24 cellular contexts compared by ENCODE assay signal in genomic region chr2:33073018-33073417, GRCh38.
DNase-seq lines count a peak whose midpoint lies in the region; TF ChIP-seq lines count a peak whose summit lies in the region.
"Had no signal": no experiment of that assay in that cellular context is flagged by ENCODE, and none has a peak within 500 bp of the region (broad histone marks: within the 10 kb centered on the region; RNA-seq: fewer than 3 reads in every experiment).

No MANE protein-coding gene starts in this region.

- no peaks in the 10 kb centered on the region for H4K20me1 ChIP-seq in hepatocyte (ENCODE audit: insufficient read depth, poor library complexity, severe bottlenecking)

- peak overlapping the region; percentile 7 for H3K27ac Mint-ChIP-seq in HFFc6
- H3K27ac Mint-ChIP-seq: activated T-cell treated with anti-CD3 and anti-CD28 coated beads, Interleukin-2, amount 50 U/mL, for 24 hours; CD4-positive, alpha-beta T cell; stimulated activated memory B cell treated with anti-CD40 and anti-IgM and Interleukin-4, amounts not matched to agents 10 μg/mL and 1 μg/mL and 100 μg/mL, for 72 hours had no signal

- H3K4me3 ChIP-seq in ascending aorta (no peak overlapping the region), hepatocyte (no peak overlapping the region), tibial artery (no peak overlapping the region)
- H3K4me3 ChIP-seq: esophagus muscularis mucosa, gastroesophageal sphincter, lower lobe of right lung, prostate gland, testis had no signal

- POLR2A ChIA-PET in GM10248 (lab: Yijun Ruan, JAX), result no interaction called here

- peaks cover 6% of the 10 kb centered on the region; the same call in 1 of the 2 replicates for H3K36me3 Mint-ChIP-seq in HFFc6 (ENCODE audit: low read depth)
- H3K36me3 Mint-ChIP-seq: stimulated activated memory B cell treated with anti-CD40 and anti-IgM and Interleukin-4, amounts not matched to agents 10 μg/mL and 1 μg/mL and 100 μg/mL, for 72 hours had no signal

- H3K27me3 Mint-ChIP-seq in HFFc6 (ENCODE audit: insufficient read depth), result peaks cover 2% of the 10 kb centered on the region

- no peak overlapping the region for H3K4me2 ChIP-seq in hepatocyte

- DNase-seq in HFFc6 (no peak), ascending aorta (ENCODE audit: low spot score in 2 of 2) (no peak), hepatocyte (ENCODE audit: low spot score) (no peak), tibial artery (no peak), cardiac septum (ENCODE audit: low spot score) (no peak), cerebellar nuclear complex (lab: John Stamatoyannopoulos, UW) (no peak), GM10248 (ENCODE audit: extremely low spot score) (no peak)
- DNase-seq: activated CD4-positive, alpha-beta T cell treated with anti-CD3 and anti-CD28 coated beads for 1 hour; activated CD8-positive, alpha-beta memory T cell treated with anti-CD3 and anti-CD28 coated beads for 24 hours; activated naive CD4-positive, alpha-beta T cell; activated T-cell treated with anti-CD3 and anti-CD28 coated beads, Interleukin-2, amount 50 U/mL, for 24 hours; caudate nucleus; CD4-positive, alpha-beta T cell; DMS53; GOT3; islet precursor cell; lower lobe of right lung; NCI-H1417; NCI-H526 treated with DMSO at 0.1 percent for 48 hours; testis had no signal

- no peak for TF ChIP-seq CTCF in HFFc6 (IDR thresholded peaks at IDR 0.05)
- TF ChIP-seq CTCF in ascending aorta (IDR thresholded peaks at IDR 0.05), result no peak
- no peak for TF ChIP-seq CTCF in hepatocyte (IDR thresholded peaks at IDR 0.05; ENCODE audit: poor library complexity)
- no peak for TF ChIP-seq CTCF in tibial artery (IDR thresholded peaks at IDR 0.05)
- TF ChIP-seq CTCF in GM10248 (IDR thresholded peaks at IDR 0.05; ENCODE audit: control extremely low read depth, extremely low read depth, low read depth, missing control alignments), result no peak

- H3K4me1 Mint-ChIP-seq in HFFc6 (ENCODE audit: low read depth), result peaks cover 55% of the 10 kb centered on the region

- peaks cover 10 to 42% of the 10 kb centered on the region in 2 donors for H3K4me1 ChIP-seq in ascending aorta
- no peaks in the 10 kb centered on the region for H3K4me1 ChIP-seq in hepatocyte (ENCODE audit: insufficient read depth)
- peaks cover 0 to 88% (median 31%) of the 10 kb centered on the region in 4 donors for H3K4me1 ChIP-seq in tibial artery
- H3K4me1 ChIP-seq: lower lobe of right lung, prostate gland, testis had no signal

- intact Hi-C loops in ascending aorta (cut with DNase I) (no loop called here), tibial artery (cut with DNase I; ENCODE audit: low total_unique reads) (loop anchor here (10.0 kb wide), 1 partner anchor 142 kb away; no protein-coding TSS in a partner anchor), cardiac septum (cut with DNase I) (no loop called here)

- CTCF ChIA-PET in GM10248 (lab: Yijun Ruan, JAX), result no interaction called here

- H3K36me3 ChIP-seq in ascending aorta (no peaks in the 10 kb centered on the region), hepatocyte (replicated peaks; ENCODE audit: insufficient read depth, low read depth) (no peaks in the 10 kb centered on the region), tibial artery (no peaks in the 10 kb centered on the region)
- H3K36me3 ChIP-seq: esophagus muscularis mucosa, gastroesophageal sphincter, lower lobe of right lung, prostate gland had no signal

- no peak overlapping the region for H3K4me3 Mint-ChIP-seq in HFFc6
- H3K4me3 Mint-ChIP-seq: activated T-cell treated with anti-CD3 and anti-CD28 coated beads, Interleukin-2, amount 50 U/mL, for 24 hours; CD4-positive, alpha-beta T cell; stimulated activated memory B cell treated with anti-CD40 and anti-IgM and Interleukin-4, amounts not matched to agents 10 μg/mL and 1 μg/mL and 100 μg/mL, for 72 hours had no signal

- H3K27me3 ChIP-seq in ascending aorta, result no peaks in the 10 kb centered on the region
- H3K27me3 ChIP-seq in hepatocyte, result no peaks in the 10 kb centered on the region
- H3K27me3 ChIP-seq in tibial artery, result no peaks in the 10 kb centered on the region
- H3K27me3 ChIP-seq: esophagus muscularis mucosa, gastroesophageal sphincter, testis had no signal

- WGBS in hepatocyte (ENCODE audit: low lambda C conversion rate, missing lambda C conversion rate), result 94% methylated on average over 4 of the region's 4 CpGs

- no peak overlapping the region for H2AFZ ChIP-seq in hepatocyte

- H3K79me2 ChIP-seq in hepatocyte, result no peaks in the 10 kb centered on the region

- H3K27ac ChIP-seq in ascending aorta, result peak overlapping the region; percentile 83 to 86
- peak overlapping the region; percentile 52 for H3K27ac ChIP-seq in hepatocyte
- peak overlapping the region; percentile 74 to 77 for H3K27ac ChIP-seq in tibial artery
- H3K27ac ChIP-seq: esophagus muscularis mucosa, gastroesophageal sphincter, lower lobe of right lung, prostate gland, testis had no signal

- no peaks in the 10 kb centered on the region for H3K9me2 ChIP-seq in hepatocyte (replicated peaks; ENCODE audit: insufficient read depth)

- no peaks in the 10 kb centered on the region for H3K9me3 Mint-ChIP-seq in HFFc6
- H3K9me3 Mint-ChIP-seq: activated T-cell treated with anti-CD3 and anti-CD28 coated beads, Interleukin-2, amount 50 U/mL, for 24 hours; CD4-positive, alpha-beta T cell; stimulated activated memory B cell treated with anti-CD40 and anti-IgM and Interleukin-4, amounts not matched to agents 10 μg/mL and 1 μg/mL and 100 μg/mL, for 72 hours had no signal

- H3K9me3 ChIP-seq in ascending aorta (no peaks in the 10 kb centered on the region), hepatocyte (ENCODE audit: low read depth) (no peaks in the 10 kb centered on the region), tibial artery (no peaks in the 10 kb centered on the region)
- H3K9me3 ChIP-seq: esophagus muscularis mucosa, gastroesophageal sphincter, lower lobe of right lung, prostate gland, testis had no signal
